Comparison of ENCODE assay signal across 6 cellular contexts in the genomic region with DNA sequence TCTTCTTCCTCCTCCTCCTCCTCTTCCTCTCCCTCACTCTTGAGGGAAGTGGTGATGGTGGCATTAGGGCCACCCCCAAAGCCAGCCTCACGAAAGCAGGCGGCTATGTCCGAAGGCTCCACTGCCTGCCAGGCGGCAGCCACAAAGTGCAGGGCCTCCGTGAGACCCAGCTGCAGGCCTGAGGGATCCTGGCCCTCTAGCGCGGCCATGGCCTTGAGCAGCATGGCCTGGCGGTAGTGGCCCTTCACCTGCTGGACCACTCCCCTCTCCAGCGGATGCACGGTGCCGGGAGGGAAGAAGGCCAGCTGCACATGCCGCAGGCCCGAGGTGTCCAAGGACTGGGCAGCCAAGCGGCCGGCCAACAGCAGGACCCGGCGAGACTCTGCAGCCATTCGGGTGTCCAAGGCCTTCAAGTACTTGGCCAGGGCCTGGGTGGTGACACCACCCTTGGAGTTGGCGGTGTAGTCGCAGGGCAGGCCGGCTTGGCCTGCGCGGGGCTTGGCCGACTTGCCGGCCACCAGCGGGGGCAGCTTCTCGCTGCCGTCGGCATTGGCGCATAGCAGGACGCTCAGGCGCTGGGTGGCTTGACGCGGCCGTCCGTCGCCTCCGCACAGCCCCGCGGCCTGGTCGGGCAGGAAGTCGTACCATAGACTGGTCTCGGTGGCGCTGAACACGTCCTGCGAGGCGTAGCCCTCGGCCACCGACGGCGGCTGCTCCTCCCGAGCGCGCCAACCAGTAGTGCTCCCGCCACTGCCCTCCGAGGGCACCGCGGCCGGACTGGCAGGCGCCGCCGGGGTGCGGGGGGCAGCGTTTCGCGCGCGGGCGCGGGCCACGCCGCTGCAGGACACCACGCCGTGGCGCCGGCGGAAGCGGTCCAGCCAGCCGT. TPM values are rescaled to one million over a fixed set of nuclear protein-coding genes. Genes with fewer than 3 reads are reported as not detected.
DNase-seq lines count a peak whose midpoint lies in the region; ATAC-seq, FAIRE-seq and TF ChIP-seq lines count a peak whose summit lies in the region.

No MANE protein-coding gene starts in this region.

- peaks cover 9% of the 10 kb centered on the region for H3K79me2 ChIP-seq in HepG2 (ENCODE audit: insufficient read depth, low read length)

- TF ChIP-seq EP300 in HepG2 (IDR thresholded peaks at IDR 0.05; ENCODE audit: low read depth in 2 of 2, low read length in 2 of 2) (no peak), HepG2 (CRISPR knock-in tag; IDR thresholded peaks at IDR 0.05; ENCODE audit: borderline replicate concordance) (no peak)

- BruUV-seq in Caco-2 (replicated peaks; lab: Mats Ljungman, UMichigan) (no TSS peak), HepG2 (replicated peaks; lab: Mats Ljungman, UMichigan) (no TSS peak)

- no peak for TF ChIP-seq RAD21 in HepG2 (CRISPR knock-in tag; IDR thresholded peaks at IDR 0.05)

- H3K36me3 ChIP-seq in Caco-2 (ENCODE audit: control insufficient read depth, insufficient read depth, low read length) (no peaks in the 10 kb centered on the region), WERI-Rb-1 (peaks cover 14% of the 10 kb centered on the region), HepG2 (replicated peaks in 1 of 2; ENCODE audit: control insufficient read depth in 1 of 2, insufficient read depth in 2 of 2, low read length in 2 of 2) (no peaks in the 10 kb centered on the region)
- no peaks in the 10 kb centered on the region for H3K36me3 ChIP-seq in CD4-positive, alpha-beta memory T cell (ENCODE audit: insufficient read depth, low read length)

- CTCF ChIA-PET in Caco-2 (lab: Charles Lee) (interaction anchor here (1.1 to 2.5 kb wide), 4 partner anchors 17 to 287 kb away, joined by 3 to 27 read pairs (median 12); a partner anchor contains a TSS), HepG2 (lab: Yijun Ruan, JAX; ENCODE audit: low intra/inter-chr PET ratio, low total read pairs) (interaction anchor here (2.1 to 4.6 kb wide), 3 partner anchors 33 to 300 kb away, joined by 7 to 119 read pairs (median 49); a partner anchor contains a TSS)
- CTCF ChIA-PET in CD4-positive, alpha-beta memory T cell (lab: Charles Lee; ENCODE audit: partially characterized antibody) = interaction anchor here (0.7 to 5.6 kb wide), 6 partner anchors 10 to 299 kb away, joined by 3 to 61 read pairs (median 4); a partner anchor contains a TSS

- H3K4me3 ChIP-seq in Caco-2 (ENCODE audit: low read depth, low read length) (peak overlapping the region; percentile 89), WERI-Rb-1 (ENCODE audit: low read depth, low read length) (peak overlapping the region; percentile 52), HepG2 (replicated peaks in 1 of 3; ENCODE audit: insufficient read depth in 1 of 3, low read depth in 2 of 3, low read length in 3 of 3) (peak overlapping the region; percentile 52 to 82 (median 82); a peak in 5 of 6 replicates)
- H3K4me3 ChIP-seq in CD4-positive, alpha-beta memory T cell (ENCODE audit: low read length in 2 of 2) = peak overlapping the region in 1 of 2 donors; percentile 38

- ATAC-seq in HepG2 (peak; percentile 1; the same call in 2 of the 3 replicates), HG02759 (IDR thresholded peaks at IDR 0.05; ENCODE audit: unreplicated experiment) (no peak)

- POLR2A ChIA-PET in Caco-2 (lab: Charles Lee) (interaction anchor here (1.5 to 2.1 kb wide), 3 partner anchors 10 to 35 kb away, joined by 5 to 12 read pairs (median 7); a partner anchor contains a TSS), HepG2 (lab: Yijun Ruan, JAX) (interaction anchor here (0.6 to 10.4 kb wide), 11 partner anchors 10 to 298 kb away, joined by 3 to 134 read pairs (median 5); a partner anchor contains a TSS)
- POLR2A ChIA-PET in CD4-positive, alpha-beta memory T cell (lab: Charles Lee; ENCODE audit: partially characterized antibody) = interaction anchor here (0.7 to 10.0 kb wide), 15 partner anchors 9 to 252 kb away, joined by 3 to 180 read pairs (median 5); a partner anchor contains a TSS

- 94% methylated on average over 64 of the region's 79 CpGs for WGBS in HepG2 (ENCODE audit: low lambda C conversion rate)

- peak overlapping the region; percentile 82 for H3K9ac ChIP-seq in HepG2 (ENCODE audit: insufficient read depth, low read depth, low read length)

- no peak overlapping the region for H3K27ac Mint-ChIP-seq in Caco-2 (ENCODE audit: unreplicated experiment)
- H3K27ac Mint-ChIP-seq in CD4-positive, alpha-beta memory T cell = peak overlapping the region in 2 of 7 donors; percentile 84 to 88

- H3K4me3 Mint-ChIP-seq in Caco-2 (ENCODE audit: unreplicated experiment) = peak overlapping the region; percentile 74
- peak overlapping the region in 2 of 8 donors; percentile 65 for H3K4me3 Mint-ChIP-seq in CD4-positive, alpha-beta memory T cell

- H3K27me3 ChIP-seq in Caco-2 (replicated peaks; ENCODE audit: control insufficient read depth, insufficient read depth, low read length) (no peaks in the 10 kb centered on the region), WERI-Rb-1 (ENCODE audit: insufficient read depth, low read depth, severe bottlenecking) (no peaks in the 10 kb centered on the region), HepG2 (ENCODE audit: control insufficient read depth in 1 of 2, insufficient read depth in 2 of 2, low read length in 2 of 2) (peaks cover 0 to 18% of the 10 kb centered on the region in 2 experiments; a peak in 3 of 5 replicates)
- H3K27me3 ChIP-seq in CD4-positive, alpha-beta memory T cell (ENCODE audit: insufficient read depth, low read length) = no peaks in the 10 kb centered on the region

- peak overlapping the region; percentile 94 for H3K4me2 ChIP-seq in HepG2 (ENCODE audit: low read depth, low read length)

- H3K4me1 Mint-ChIP-seq in Caco-2 (ENCODE audit: low read depth, unreplicated experiment) = peaks cover 7% of the 10 kb centered on the region
- H3K4me1 Mint-ChIP-seq in CD4-positive, alpha-beta memory T cell = peaks cover 29 to 54% (median 45%) of the 10 kb centered on the region in 4 donors

- no peak for FAIRE-seq in HepG2 (lab: Jason Lieb, UNC)

- TF ChIP-seq CTCF in Caco-2 (IDR thresholded peaks at IDR 0.05; ENCODE audit: insufficient read depth in 1 of 2, low read depth in 1 of 2, low read length in 1 of 2, severe bottlenecking in 1 of 2, unreplicated experiment in 1 of 2) (no peak), WERI-Rb-1 (IDR thresholded peaks at IDR 0.05; ENCODE audit: low read depth, low read length) (no peak), HepG2 (CRISPR knock-in tag; IDR thresholded peaks at IDR 0.05) (no peak)

- TF ChIP-seq POLR2A in HepG2 (IDR thresholded peaks at IDR 0.05; ENCODE audit: insufficient read depth in 1 of 2, low read depth in 2 of 2, low read length in 2 of 2) = no peak

- peaks cover 3% of the 10 kb centered on the region for H3K27me3 Mint-ChIP-seq in Caco-2 (ENCODE audit: insufficient read depth, unreplicated experiment)
- H3K27me3 Mint-ChIP-seq in CD4-positive, alpha-beta memory T cell = no peaks in the 10 kb centered on the region

- no peak overlapping the region for H2AFZ ChIP-seq in HepG2 (ENCODE audit: low read length)

- peaks cover 5% of the 10 kb centered on the region; the same call in 1 of the 2 replicates for H4K20me1 ChIP-seq in HepG2 (ENCODE audit: insufficient read depth, low read length)

- peaks cover 14% of the 10 kb centered on the region for H3K36me3 Mint-ChIP-seq in Caco-2 (ENCODE audit: insufficient read depth, unreplicated experiment)
- H3K36me3 Mint-ChIP-seq in CD4-positive, alpha-beta memory T cell = peaks cover 0 to 4% of the 10 kb centered on the region in 2 donors

- DNase-seq in Caco-2 = no peak
- no peak for DNase-seq in WERI-Rb-1
- DNase-seq in HepG2 (ENCODE audit: low spot score) = no peak
- DNase-seq in CD4-positive, alpha-beta memory T cell = no peak
- DNase-seq in dedifferentiated amniotic fluid mesenchymal stem cell (ENCODE audit: extremely low spot score) = no peak

- H3K4me1 ChIP-seq in Caco-2 (peaks cover 29% of the 10 kb centered on the region), HepG2 (ENCODE audit: insufficient read depth, low read length) (peaks cover 88% of the 10 kb centered on the region)
- H3K4me1 ChIP-seq in CD4-positive, alpha-beta memory T cell (ENCODE audit: insufficient read depth, low read length) = peaks cover 50% of the 10 kb centered on the region

- intact Hi-C loops in Caco-2 (cut with micrococcal nuclease; ENCODE audit: unreplicated experiment) (loop anchor here (1.0 to 5.0 kb wide), 2 partner anchors 35 to 72 kb away; a partner anchor contains a TSS), HepG2 (cut with micrococcal nuclease; ENCODE audit: unreplicated experiment) (loop anchor here (2.0 kb wide), 1 partner anchor 61 kb away; a partner anchor contains a TSS)
- intact Hi-C loops in CD4-positive, alpha-beta memory T cell (cut with micrococcal nuclease) = loop anchor here (1.0 to 2.0 kb wide), 5 partner anchors 11 to 300 kb away; a partner anchor contains a TSS

- H3K27ac ChIP-seq in WERI-Rb-1 (peak overlapping the region; percentile 78), HepG2 (ENCODE audit: extremely low read length, insufficient read depth, low read length) (no peak overlapping the region)
- no peak overlapping the region for H3K27ac ChIP-seq in CD4-positive, alpha-beta memory T cell (ENCODE audit: low read depth, low read length)

- no peaks in the 10 kb centered on the region for H3K9me3 Mint-ChIP-seq in Caco-2 (ENCODE audit: unreplicated experiment)
- peaks cover 0 to 2% (median 0%) of the 10 kb centered on the region in 8 donors for H3K9me3 Mint-ChIP-seq in CD4-positive, alpha-beta memory T cell

- in situ Hi-C loops in HepG2 (cut with HindIII; ENCODE audit: extremely low pct_ligation_motif_present, low pct_unique_long_range_greater_than_20kb) = loop anchor here (5.0 kb wide), 1 partner anchor 62 kb away; a partner anchor contains a TSS

- no peaks in the 10 kb centered on the region for H3K9me3 ChIP-seq in Caco-2
- no peaks in the 10 kb centered on the region for H3K9me3 ChIP-seq in WERI-Rb-1 (ENCODE audit: severe bottlenecking)
- H3K9me3 ChIP-seq in HepG2 (ENCODE audit: low read length) = no peaks in the 10 kb centered on the region
- H3K9me3 ChIP-seq in CD4-positive, alpha-beta memory T cell (ENCODE audit: control insufficient read depth in 1 of 2, low read length in 2 of 2) = no peaks in the 10 kb centered on the region

RNA-seq across cellular contexts. Expression of a gene that starts 1.1 kb away (rescaled TPM):
- total RNA-seq in Caco-2 (2022) (72.7 and 84.3 TPM in 2 replicates), HepG2 (2016; rRNA removed; fragmentation: Illumina TruSeq; extraction: Trizol) (42.9 and 54.5 TPM in 2 replicates)
- total RNA-seq in HepG2 (2016; cell fraction: cytosol; rRNA removed; fragmentation: Illumina TruSeq; extraction: Trizol; ENCODE audit: low read depth) = 12.7 and 12.9 TPM in 2 replicates
- total RNA-seq in HepG2 (2016; cell fraction: insoluble cytoplasmic fraction; rRNA removed; fragmentation: Illumina TruSeq; extraction: Trizol) = 42.6 and 53.4 TPM in 2 replicates
- total RNA-seq in HepG2 (2016; cell fraction: membrane; rRNA removed; fragmentation: Illumina TruSeq; extraction: Trizol) = 44.1 and 47.1 TPM in 2 replicates
- 22.9 and 28.9 TPM in 2 replicates for total RNA-seq in HepG2 (2016; cell fraction: nucleus; rRNA removed; fragmentation: Illumina TruSeq; extraction: Trizol)
- polyA plus RNA-seq in HepG2 (2011; rRNA removed) = 10.4 and 15.6 TPM in 2 replicates
- polyA plus RNA-seq in HepG2 (2011; cell fraction: cytosol; rRNA removed) = 13.3 and 14.8 TPM in 2 replicates
- 19.0 and 20.4 TPM in 2 replicates for polyA plus RNA-seq in HepG2 (2011; cell fraction: nucleus; rRNA removed)
- 20.0 and 24.1 TPM in 2 replicates for polyA plus RNA-seq in HepG2 (2012)
- polyA plus RNA-seq in HepG2 (2016; cell fraction: cytosol; fragmentation: Illumina TruSeq; extraction: Trizol; ENCODE audit: low read depth) = 11.2 and 11.4 TPM in 2 replicates
- 37.8 and 42.0 TPM in 2 replicates for polyA plus RNA-seq in HepG2 (2016; cell fraction: insoluble cytoplasmic fraction; fragmentation: Illumina TruSeq; extraction: Trizol; ENCODE audit: low read depth)
- 28.4 and 33.6 TPM in 2 replicates for polyA plus RNA-seq in HepG2 (2016; cell fraction: membrane; fragmentation: Illumina TruSeq; extraction: Trizol; ENCODE audit: low read depth)
- 36.6 and 38.3 TPM in 2 replicates for polyA plus RNA-seq in HepG2 (2016; cell fraction: nucleus; fragmentation: Illumina TruSeq; extraction: Trizol; ENCODE audit: insufficient read depth, low read depth)
- 40.5 and 51.2 TPM in 2 replicates for polyA minus RNA-seq in HepG2 (2011; rRNA and poly(A)+ RNA removed; ENCODE audit: low replicate concordance)
- 17.9 and 18.5 TPM in 2 replicates for polyA minus RNA-seq in HepG2 (2011; cell fraction: cytosol; rRNA and poly(A)+ RNA removed)
- polyA minus RNA-seq in HepG2 (2011; cell fraction: nucleus; rRNA and poly(A)+ RNA removed) = 16.0 and 16.7 TPM in 2 replicates
- total RNA-seq in CD4-positive, alpha-beta memory T cell = 10 to 100 TPM; 52.2 to 56.7 TPM
- 1 to 10 TPM in 1 of 2 donors, under 1 TPM in 1; 0.56 to 1.9 TPM for polyA plus RNA-seq in CD4-positive, alpha-beta memory T cell

RNA-seq across cellular contexts. Expression of a gene that starts 4.2 kb away (rescaled TPM):
- total RNA-seq in Caco-2 (2022) (not detected in 2 replicates), HepG2 (2016; rRNA removed; fragmentation: Illumina TruSeq; extraction: Trizol) (0.27 and 0.32 TPM in 2 replicates)
- not detected in 2 replicates for total RNA-seq in HepG2 (2016; cell fraction: cytosol; rRNA removed; fragmentation: Illumina TruSeq; extraction: Trizol; ENCODE audit: low read depth)
- total RNA-seq in HepG2 (2016; cell fraction: insoluble cytoplasmic fraction; rRNA removed; fragmentation: Illumina TruSeq; extraction: Trizol) = 0.15 and 0.22 TPM in 2 replicates
- 0.17 and 0.22 TPM in 2 replicates for total RNA-seq in HepG2 (2016; cell fraction: membrane; rRNA removed; fragmentation: Illumina TruSeq; extraction: Trizol)
- total RNA-seq in HepG2 (2016; cell fraction: nucleus; rRNA removed; fragmentation: Illumina TruSeq; extraction: Trizol) = 0.40 TPM in 1 of 2 replicates, not detected in the other
- 0.05 and 0.11 TPM in 2 replicates for polyA plus RNA-seq in HepG2 (2011; rRNA removed)
- polyA plus RNA-seq in HepG2 (2011; cell fraction: cytosol; rRNA removed) = 0.08 TPM in 1 of 2 replicates, not detected in the other
- polyA plus RNA-seq in HepG2 (2011; cell fraction: nucleus; rRNA removed) = 0.45 and 0.84 TPM in 2 replicates
- 0.11 TPM in 1 of 2 replicates, not detected in the other for polyA plus RNA-seq in HepG2 (2012)
- 0.17 and 0.22 TPM in 2 replicates for polyA plus RNA-seq in HepG2 (2016; cell fraction: cytosol; fragmentation: Illumina TruSeq; extraction: Trizol; ENCODE audit: low read depth)
- 0.24 and 0.25 TPM in 2 replicates for polyA plus RNA-seq in HepG2 (2016; cell fraction: insoluble cytoplasmic fraction; fragmentation: Illumina TruSeq; extraction: Trizol; ENCODE audit: low read depth)
- polyA plus RNA-seq in HepG2 (2016; cell fraction: membrane; fragmentation: Illumina TruSeq; extraction: Trizol; ENCODE audit: low read depth) = 0.20 and 0.42 TPM in 2 replicates
- polyA plus RNA-seq in HepG2 (2016; cell fraction: nucleus; fragmentation: Illumina TruSeq; extraction: Trizol; ENCODE audit: insufficient read depth, low read depth) = 0.29 TPM in 1 of 2 replicates, not detected in the other
- 0.08 and 0.14 TPM in 2 replicates for polyA minus RNA-seq in HepG2 (2011; rRNA and poly(A)+ RNA removed; ENCODE audit: low replicate concordance)
- polyA minus RNA-seq in HepG2 (2011; cell fraction: cytosol; rRNA and poly(A)+ RNA removed) = not detected in 2 replicates
- polyA minus RNA-seq in HepG2 (2011; cell fraction: nucleus; rRNA and poly(A)+ RNA removed) = 0.64 TPM in 1 of 2 replicates, not detected in the other
- not detected for total RNA-seq in CD4-positive, alpha-beta memory T cell
- under 1 TPM in 1 of 2 donors, not detected in 1; 0.15 TPM for polyA plus RNA-seq in CD4-positive, alpha-beta memory T cell

RNA-seq across cellular contexts. Expression of a gene that starts 10.6 kb away (rescaled TPM):
- 59.0 and 66.7 TPM in 2 replicates for total RNA-seq in Caco-2 (2022)
- total RNA-seq in HepG2 (2016; rRNA removed; fragmentation: Illumina TruSeq; extraction: Trizol) = 14.5 and 19.3 TPM in 2 replicates
- 5.8 and 5.9 TPM in 2 replicates for total RNA-seq in HepG2 (2016; cell fraction: cytosol; rRNA removed; fragmentation: Illumina TruSeq; extraction: Trizol; ENCODE audit: low read depth)
- 15.3 and 18.9 TPM in 2 replicates for total RNA-seq in HepG2 (2016; cell fraction: insoluble cytoplasmic fraction; rRNA removed; fragmentation: Illumina TruSeq; extraction: Trizol)
- 18.7 and 19.9 TPM in 2 replicates for total RNA-seq in HepG2 (2016; cell fraction: membrane; rRNA removed; fragmentation: Illumina TruSeq; extraction: Trizol)
- 13.9 and 16.9 TPM in 2 replicates for total RNA-seq in HepG2 (2016; cell fraction: nucleus; rRNA removed; fragmentation: Illumina TruSeq; extraction: Trizol)
- 14.3 and 19.4 TPM in 2 replicates for polyA plus RNA-seq in HepG2 (2011; rRNA removed)
- 11.6 and 15.6 TPM in 2 replicates for polyA plus RNA-seq in HepG2 (2011; cell fraction: cytosol; rRNA removed)
- polyA plus RNA-seq in HepG2 (2011; cell fraction: nucleus; rRNA removed) = 49.0 and 73.9 TPM in 2 replicates
- 26.0 and 33.6 TPM in 2 replicates for polyA plus RNA-seq in HepG2 (2012)
- 10.4 and 11.1 TPM in 2 replicates for polyA plus RNA-seq in HepG2 (2016; cell fraction: cytosol; fragmentation: Illumina TruSeq; extraction: Trizol; ENCODE audit: low read depth)
- polyA plus RNA-seq in HepG2 (2016; cell fraction: insoluble cytoplasmic fraction; fragmentation: Illumina TruSeq; extraction: Trizol; ENCODE audit: low read depth) = 30.9 and 41.0 TPM in 2 replicates
- 21.7 and 25.1 TPM in 2 replicates for polyA plus RNA-seq in HepG2 (2016; cell fraction: membrane; fragmentation: Illumina TruSeq; extraction: Trizol; ENCODE audit: low read depth)
- 40.4 and 46.6 TPM in 2 replicates for polyA plus RNA-seq in HepG2 (2016; cell fraction: nucleus; fragmentation: Illumina TruSeq; extraction: Trizol; ENCODE audit: insufficient read depth, low read depth)
- polyA minus RNA-seq in HepG2 (2011; rRNA and poly(A)+ RNA removed; ENCODE audit: low replicate concordance) = 22.5 and 47.0 TPM in 2 replicates
- polyA minus RNA-seq in HepG2 (2011; cell fraction: cytosol; rRNA and poly(A)+ RNA removed) = 15.7 and 18.9 TPM in 2 replicates
- polyA minus RNA-seq in HepG2 (2011; cell fraction: nucleus; rRNA and poly(A)+ RNA removed) = 11.1 and 13.0 TPM in 2 replicates
- 100 to 1,000 TPM; 410 to 420 TPM for total RNA-seq in CD4-positive, alpha-beta memory T cell
- 10 to 100 TPM; 25.9 to 55.9 TPM for polyA plus RNA-seq in CD4-positive, alpha-beta memory T cell

RNA-seq across cellular contexts. Expression of a gene that starts 17.9 kb away (rescaled TPM):
- total RNA-seq in Caco-2 (2022) (54.7 and 56.1 TPM in 2 replicates), HepG2 (2016; rRNA removed; fragmentation: Illumina TruSeq; extraction: Trizol) (70.0 and 90.6 TPM in 2 replicates)
- 120 and 149 TPM in 2 replicates for total RNA-seq in HepG2 (2016; cell fraction: cytosol; rRNA removed; fragmentation: Illumina TruSeq; extraction: Trizol; ENCODE audit: low read depth)
- 67.4 and 89.2 TPM in 2 replicates for total RNA-seq in HepG2 (2016; cell fraction: insoluble cytoplasmic fraction; rRNA removed; fragmentation: Illumina TruSeq; extraction: Trizol)
- 165 and 207 TPM in 2 replicates for total RNA-seq in HepG2 (2016; cell fraction: membrane; rRNA removed; fragmentation: Illumina TruSeq; extraction: Trizol)
- 43.5 and 46.5 TPM in 2 replicates for total RNA-seq in HepG2 (2016; cell fraction: nucleus; rRNA removed; fragmentation: Illumina TruSeq; extraction: Trizol)
- 38.3 and 51.7 TPM in 2 replicates for polyA plus RNA-seq in HepG2 (2011; rRNA removed)
- polyA plus RNA-seq in HepG2 (2011; cell fraction: cytosol; rRNA removed) = 41.7 and 67.3 TPM in 2 replicates
- 36.2 and 38.2 TPM in 2 replicates for polyA plus RNA-seq in HepG2 (2011; cell fraction: nucleus; rRNA removed)
- 37.4 and 38.4 TPM in 2 replicates for polyA plus RNA-seq in HepG2 (2012)
- 210 and 248 TPM in 2 replicates for polyA plus RNA-seq in HepG2 (2016; cell fraction: cytosol; fragmentation: Illumina TruSeq; extraction: Trizol; ENCODE audit: low read depth)
- 96.6 and 129 TPM in 2 replicates for polyA plus RNA-seq in HepG2 (2016; cell fraction: insoluble cytoplasmic fraction; fragmentation: Illumina TruSeq; extraction: Trizol; ENCODE audit: low read depth)
- polyA plus RNA-seq in HepG2 (2016; cell fraction: membrane; fragmentation: Illumina TruSeq; extraction: Trizol; ENCODE audit: low read depth) = 249 and 277 TPM in 2 replicates
- polyA plus RNA-seq in HepG2 (2016; cell fraction: nucleus; fragmentation: Illumina TruSeq; extraction: Trizol; ENCODE audit: insufficient read depth, low read depth) = 90.0 and 101 TPM in 2 replicates
- polyA minus RNA-seq in HepG2 (2011; rRNA and poly(A)+ RNA removed; ENCODE audit: low replicate concordance) = 32.0 and 63.5 TPM in 2 replicates
- 30.2 and 38.4 TPM in 2 replicates for polyA minus RNA-seq in HepG2 (2011; cell fraction: cytosol; rRNA and poly(A)+ RNA removed)
- polyA minus RNA-seq in HepG2 (2011; cell fraction: nucleus; rRNA and poly(A)+ RNA removed) = 15.2 and 15.3 TPM in 2 replicates
- total RNA-seq in CD4-positive, alpha-beta memory T cell = 10 to 100 TPM; 15.7 to 17.3 TPM
- polyA plus RNA-seq in CD4-positive, alpha-beta memory T cell = 10 to 100 TPM; 16.3 to 31.5 TPM

RNA-seq across cellular contexts. Expression of a gene that starts 34.9 kb away (rescaled TPM):
- 14.9 and 17.3 TPM in 2 replicates for total RNA-seq in Caco-2 (2022)
- 23.2 and 23.7 TPM in 2 replicates for total RNA-seq in HepG2 (2016; rRNA removed; fragmentation: Illumina TruSeq; extraction: Trizol)
- 6.5 and 6.6 TPM in 2 replicates for total RNA-seq in HepG2 (2016; cell fraction: cytosol; rRNA removed; fragmentation: Illumina TruSeq; extraction: Trizol; ENCODE audit: low read depth)
- total RNA-seq in HepG2 (2016; cell fraction: insoluble cytoplasmic fraction; rRNA removed; fragmentation: Illumina TruSeq; extraction: Trizol) = 20.8 and 26.3 TPM in 2 replicates
- 15.6 and 19.4 TPM in 2 replicates for total RNA-seq in HepG2 (2016; cell fraction: membrane; rRNA removed; fragmentation: Illumina TruSeq; extraction: Trizol)
- 14.1 and 15.3 TPM in 2 replicates for total RNA-seq in HepG2 (2016; cell fraction: nucleus; rRNA removed; fragmentation: Illumina TruSeq; extraction: Trizol)
- polyA plus RNA-seq in HepG2 (2011; rRNA removed) = 7.9 and 9.1 TPM in 2 replicates
- polyA plus RNA-seq in HepG2 (2011; cell fraction: cytosol; rRNA removed) = 6.7 and 9.3 TPM in 2 replicates
- 13.1 and 17.4 TPM in 2 replicates for polyA plus RNA-seq in HepG2 (2011; cell fraction: nucleus; rRNA removed)
- polyA plus RNA-seq in HepG2 (2012) = 6.2 and 7.2 TPM in 2 replicates
- 6.5 and 8.5 TPM in 2 replicates for polyA plus RNA-seq in HepG2 (2016; cell fraction: cytosol; fragmentation: Illumina TruSeq; extraction: Trizol; ENCODE audit: low read depth)
- 20.4 and 21.3 TPM in 2 replicates for polyA plus RNA-seq in HepG2 (2016; cell fraction: insoluble cytoplasmic fraction; fragmentation: Illumina TruSeq; extraction: Trizol; ENCODE audit: low read depth)
- 13.2 and 17.0 TPM in 2 replicates for polyA plus RNA-seq in HepG2 (2016; cell fraction: membrane; fragmentation: Illumina TruSeq; extraction: Trizol; ENCODE audit: low read depth)
- polyA plus RNA-seq in HepG2 (2016; cell fraction: nucleus; fragmentation: Illumina TruSeq; extraction: Trizol; ENCODE audit: insufficient read depth, low read depth) = 18.0 and 19.1 TPM in 2 replicates
- polyA minus RNA-seq in HepG2 (2011; rRNA and poly(A)+ RNA removed; ENCODE audit: low replicate concordance) = 15.2 and 46.1 TPM in 2 replicates
- polyA minus RNA-seq in HepG2 (2011; cell fraction: cytosol; rRNA and poly(A)+ RNA removed) = 8.3 and 11.6 TPM in 2 replicates
- 23.7 and 26.3 TPM in 2 replicates for polyA minus RNA-seq in HepG2 (2011; cell fraction: nucleus; rRNA and poly(A)+ RNA removed)
- total RNA-seq in CD4-positive, alpha-beta memory T cell = 10 to 100 TPM; 10.4 to 11.1 TPM
- 10 to 100 TPM; 14.5 to 16.8 TPM for polyA plus RNA-seq in CD4-positive, alpha-beta memory T cell
